In the genomic region with DNA sequence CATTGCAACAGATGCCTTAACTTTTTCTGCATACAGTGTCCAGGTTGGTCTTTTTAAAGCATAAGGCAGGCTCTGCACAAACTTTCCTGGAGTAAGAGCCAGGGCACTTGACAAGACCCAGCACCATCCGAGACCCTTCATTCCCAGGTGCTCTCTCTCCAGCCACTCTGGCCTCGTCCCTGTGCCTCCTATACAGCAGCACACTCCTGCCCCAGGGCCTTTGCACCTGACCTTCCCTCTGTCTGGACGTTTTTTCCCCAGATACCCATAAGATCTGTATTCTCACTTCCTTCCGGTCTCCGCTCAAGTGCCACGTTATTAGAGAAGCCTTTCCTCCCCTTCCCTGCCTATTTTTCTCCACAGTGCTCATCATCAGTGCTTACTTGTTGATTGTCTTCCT, we compare ENCODE assay signal across 24 cellular contexts. TPM values are rescaled to one million over a fixed set of nuclear protein-coding genes. Genes with fewer than 3 reads are reported as not detected.
DNase-seq lines count a peak whose midpoint lies in the region; ATAC-seq, FAIRE-seq and TF ChIP-seq lines count a peak whose summit lies in the region.
"Had no signal": no experiment of that assay in that cellular context is flagged by ENCODE, and none has a peak within 500 bp of the region (broad histone marks: within the 10 kb centered on the region; RNA-seq: fewer than 3 reads in every experiment).

No MANE protein-coding gene starts in this region.

- no peaks in the 10 kb centered on the region for H3K9me3 ChIP-seq in HEK293 (ENCODE audit: control insufficient read depth, insufficient read depth, low read depth, low read length)
- H3K9me3 ChIP-seq in K562 (replicated peaks; ENCODE audit: control insufficient read depth, insufficient read depth, low read depth, low read length), result no peaks in the 10 kb centered on the region
- H3K9me3 ChIP-seq: BE2C, BLaER1, Caco-2 had no signal

- no peak overlapping the region for H2AFZ ChIP-seq in K562 (ENCODE audit: low read depth, low read length)

- no TSS peak for BruUV-seq in K562 (replicated peaks; lab: Mats Ljungman, UMichigan)

- in situ Hi-C loops in K562 (cut with MboI), result no loop called here

- no peak overlapping the region for H3K4me3 ChIP-seq in HEK293 (ENCODE audit: low read depth, low read length)
- no peak overlapping the region for H3K4me3 ChIP-seq in K562
- H3K4me3 ChIP-seq: BLaER1 had no signal

- H3K36me3 Mint-ChIP-seq in natural killer cell (no peaks in the 10 kb centered on the region), immature natural killer cell (peaks cover 9 to 34% (median 30%) of the 10 kb centered on the region in 3 donors)
- no peaks in the 10 kb centered on the region for H3K36me3 Mint-ChIP-seq in natural killer cell treated with Interleukin-12 subunit alpha and Interleukin-12 subunit beta and Interleukin-15 and Interleukin-18, amount 100 ng/mL, for 72 hours

- H3K9me3 Mint-ChIP-seq in natural killer cell (no peaks in the 10 kb centered on the region), immature natural killer cell (no peaks in the 10 kb centered on the region)
- no peaks in the 10 kb centered on the region for H3K9me3 Mint-ChIP-seq in natural killer cell treated with Interleukin-12 subunit alpha and Interleukin-12 subunit beta and Interleukin-15 and Interleukin-18, amount 100 ng/mL, for 72 hours
- H3K9me3 Mint-ChIP-seq: CD4-positive, alpha-beta T cell; CD8-positive, alpha-beta T cell had no signal

- POLR2A ChIA-PET in HEK293 (lab: Yijun Ruan, JAX), result no interaction called here
- POLR2A ChIA-PET in K562 (lab: Yijun Ruan, JAX), result no interaction called here

- no peaks in the 10 kb centered on the region for H3K9me1 ChIP-seq in K562 (ENCODE audit: control insufficient read depth, insufficient read depth, low read length)

- 17% methylated on average over 6 of the region's 6 CpGs for WGBS in K562 (ENCODE audit: insufficient coverage, low coverage, missing lambda C conversion rate)

- peaks cover 7% of the 10 kb centered on the region; the same call in 1 of the 2 replicates for H4K20me1 ChIP-seq in K562 (replicated peaks; ENCODE audit: control insufficient read depth, insufficient read depth, low read length)

- TF ChIP-seq CTCF in natural killer cell (IDR thresholded peaks at IDR 0.05) (no peak), HEK293 (tag by site-specific recombination; IDR thresholded peaks at IDR 0.05) (no peak), K562 (IDR thresholded peaks at IDR 0.05 in 2 of 3, conservative IDR thresholded peaks at IDR 0.05 in 1 of 3; ENCODE audit: insufficient read depth in 2 of 3, low read depth in 1 of 3, low read length in 3 of 3) (no peak)

- H3K36me3 ChIP-seq in HEK293 (ENCODE audit: control insufficient read depth in 2 of 2, insufficient read depth in 1 of 2, low read length in 2 of 2), result no peaks in the 10 kb centered on the region
- no peaks in the 10 kb centered on the region for H3K36me3 ChIP-seq in K562 (ENCODE audit: control insufficient read depth, insufficient read depth, low read length)
- H3K36me3 ChIP-seq: BE2C, BLaER1 had no signal

- intact Hi-C loops in natural killer cell (cut with micrococcal nuclease) (no loop called here), K562 (cut with micrococcal nuclease) (no loop called here)

- peaks cover 6 to 82% of the 10 kb centered on the region in 2 experiments; a peak in 4 of 5 replicates for H3K27me3 ChIP-seq in K562 (ENCODE audit: control insufficient read depth in 2 of 2, insufficient read depth in 2 of 2, low read length in 2 of 2)
- H3K27me3 ChIP-seq: BE2C had no signal

- H3K27ac Mint-ChIP-seq in natural killer cell, result peak overlapping the region; percentile 89 to 90
- H3K27ac Mint-ChIP-seq in natural killer cell treated with Interleukin-12 subunit alpha and Interleukin-12 subunit beta and Interleukin-15 and Interleukin-18, amount 100 ng/mL, for 72 hours, result no peak overlapping the region
- peak overlapping the region; percentile 32 to 89 (median 74) for H3K27ac Mint-ChIP-seq in immature natural killer cell
- H3K27ac Mint-ChIP-seq: CD4-positive, alpha-beta T cell; CD8-positive, alpha-beta T cell had no signal

- DNase-seq in natural killer cell (no peak), K562 (ENCODE audit: extremely low read depth in 1 of 4, low spot score in 3 of 4) (no peak), immature natural killer cell (no peak), NOMO-1 (lab: John Stamatoyannopoulos, UW; ENCODE audit: unreplicated experiment in 2 of 2) (no peak), GM19238 (ENCODE audit: insufficient read length, low spot score) (no peak), frontal cortex (ENCODE audit: low spot score in 2 of 2) (no peak)
- DNase-seq in natural killer cell treated with Interleukin-12 subunit alpha and Interleukin-12 subunit beta and Interleukin-15 and Interleukin-18, amount 100 ng/mL, for 72 hours (ENCODE audit: low spot score), result no peak
- DNase-seq: 8988T; ACHN; BE2C; Caco-2; Calu3; CD4-positive, alpha-beta T cell; CD8-positive, alpha-beta T cell; DMS79 treated with DMSO at 0.1 percent for 48 hours; GF-D8 had no signal

- H3K4me1 Mint-ChIP-seq in natural killer cell (peaks cover 45 to 66% of the 10 kb centered on the region in 2 donors), immature natural killer cell (peaks cover 51 to 60% of the 10 kb centered on the region in 2 donors)
- peaks cover 46 to 49% of the 10 kb centered on the region in 2 donors for H3K4me1 Mint-ChIP-seq in natural killer cell treated with Interleukin-12 subunit alpha and Interleukin-12 subunit beta and Interleukin-15 and Interleukin-18, amount 100 ng/mL, for 72 hours (ENCODE audit: low read depth in 2 of 2)

- no peak overlapping the region for H3K4me2 ChIP-seq in K562 (ENCODE audit: insufficient read depth, low read length)

- H3K4me3 Mint-ChIP-seq in natural killer cell (no peak overlapping the region), immature natural killer cell (peak overlapping the region in 3 of 5 donors; percentile 22 to 84 (median 80))
- no peak overlapping the region for H3K4me3 Mint-ChIP-seq in natural killer cell treated with Interleukin-12 subunit alpha and Interleukin-12 subunit beta and Interleukin-15 and Interleukin-18, amount 100 ng/mL, for 72 hours
- H3K4me3 Mint-ChIP-seq: CD4-positive, alpha-beta T cell; CD8-positive, alpha-beta T cell had no signal

- H3K4me1 ChIP-seq in HEK293 (ENCODE audit: control insufficient read depth, insufficient read depth, low read length) (no peaks in the 10 kb centered on the region), K562 (replicated peaks in 1 of 2; ENCODE audit: control insufficient read depth in 2 of 2, insufficient read depth in 2 of 2, low read length in 2 of 2) (peaks cover 0 to 6% of the 10 kb centered on the region in 2 experiments; a peak in 2 of 5 replicates)
- H3K4me1 ChIP-seq: BE2C, Caco-2 had no signal

- no peak overlapping the region for H3K9ac ChIP-seq in K562 (ENCODE audit: insufficient read depth in 1 of 2, low read depth in 2 of 2, low read length in 2 of 2)
- H3K9ac ChIP-seq: BLaER1 had no signal

- CTCF ChIA-PET in HEK293 (lab: Yijun Ruan, JAX) (no interaction called here), K562 (lab: Yijun Ruan, JAX; ENCODE audit: low intra/inter-chr PET ratio) (no interaction called here)

- FAIRE-seq in K562 (lab: Jason Lieb, UNC) (no peak), frontal cortex (lab: Jason Lieb, UNC) (no peak)
- FAIRE-seq: A204.1, D721Med, G401.6, GM12891, GM19239 had no signal

- TF ChIP-seq EP300 in K562 (IDR thresholded peaks at IDR 0.05; ENCODE audit: low read length), result no peak

- no peak for TF ChIP-seq POLR2A in K562 (conservative IDR thresholded peaks at IDR 0.05)

- no peak for TF ChIP-seq RAD21 in K562 (CRISPR knock-in tag; conservative IDR thresholded peaks at IDR 0.05 in 1 of 2, IDR thresholded peaks at IDR 0.05 in 1 of 2)

- ATAC-seq in natural killer cell, result no peak
- ATAC-seq in natural killer cell treated with Interleukin-12 subunit alpha and Interleukin-12 subunit beta and Interleukin-15 and Interleukin-18, amount 100 ng/mL, for 72 hours, result no peak
- ATAC-seq in K562, result no peak
- ATAC-seq: CD8-positive, alpha-beta T cell had no signal

- H3K79me2 ChIP-seq in K562 (ENCODE audit: control insufficient read depth, insufficient read depth, low read length), result no peaks in the 10 kb centered on the region

- H3K27ac ChIP-seq in HEK293 (ENCODE audit: extremely low read depth, low read depth, low read length) (no peak overlapping the region), K562 (ENCODE audit: extremely low read depth, low read depth, low read length) (no peak overlapping the region)
- H3K27ac ChIP-seq: BLaER1, C4-2B had no signal

- H3K27me3 Mint-ChIP-seq in natural killer cell (ENCODE audit: low read depth in 2 of 2), result no peaks in the 10 kb centered on the region
- no peaks in the 10 kb centered on the region for H3K27me3 Mint-ChIP-seq in natural killer cell treated with Interleukin-12 subunit alpha and Interleukin-12 subunit beta and Interleukin-15 and Interleukin-18, amount 100 ng/mL, for 72 hours
- H3K27me3 Mint-ChIP-seq in immature natural killer cell (ENCODE audit: low read depth in 3 of 3), result peaks cover 0 to 11% (median 2%) of the 10 kb centered on the region in 3 donors
- H3K27me3 Mint-ChIP-seq: CD4-positive, alpha-beta T cell had no signal

RNA-seq across cellular contexts. Expression of gene PYROXD2, which starts 25.6 kb away (rescaled TPM):
- total RNA-seq in natural killer cell (10 to 100 TPM; 20.8 to 28.2 (median 28.0) TPM), K562 (2014; rRNA removed) (0.14 TPM in 1 of 2 replicates, not detected in the other), K562 (2014; rRNA removed; fragmentation: Illumina TruSeq; extraction: Trizol) (0.15 TPM in 1 of 2 replicates, not detected in the other), K562 (2015; rRNA removed; fragmentation: Illumina TruSeq; extraction: Trizol) (0.83 TPM in 1 of 2 replicates, not detected in the other), K562 (2021) (0.58 and 1.0 TPM in 2 replicates), frontal cortex (2.4 TPM)
- 1 to 10 TPM; 6.1 to 7.2 TPM for total RNA-seq in natural killer cell treated with Interleukin-12 subunit alpha and Interleukin-12 subunit beta and Interleukin-15 and Interleukin-18, amount 100 ng/mL, for 72 hours
- total RNA-seq in K562 (2011; cell fraction: chromatin; rRNA removed; ENCODE audit: low replicate concordance), result 1.5 and 7.7 TPM in 2 replicates
- 2.0 and 2.7 TPM in 2 replicates for total RNA-seq in K562 (2011; cell fraction: nucleolus; rRNA removed)
- total RNA-seq in K562 (2011; cell fraction: nucleoplasm; rRNA removed), result 2.6 and 4.7 TPM in 2 replicates
- polyA plus RNA-seq in K562 (2011; rRNA removed) (1.4 and 2.1 TPM in 2 replicates), K562 (2014; fragmentation: Illumina TruSeq; extraction: Trizol) (0.36 TPM in 1 of 2 replicates, not detected in the other), K562 (2014; fragmentation: Nextera tagmentation; extraction: Ambion mirVana) (under 1 TPM; 0.56 to 0.67 TPM), K562 (2014; rRNA removed) (0.09 and 0.64 TPM in 2 replicates), immature natural killer cell (10 to 100 TPM in 2 of 3 donors, 1 to 10 TPM in 1; 8.5 to 21.1 (median 17.3) TPM)
- polyA plus RNA-seq in K562 (2011; cell fraction: cytosol; rRNA removed), result 0.25 and 0.54 TPM in 2 replicates
- 7.7 and 14.3 TPM in 2 replicates for polyA plus RNA-seq in K562 (2011; cell fraction: nucleus; rRNA removed)
- 1.0 and 2.6 TPM in 2 replicates for polyA plus RNA-seq in K562 (2012)
- polyA minus RNA-seq in K562 (2011; rRNA and poly(A)+ RNA removed), result 0.49 and 0.87 TPM in 2 replicates
- polyA minus RNA-seq in K562 (2011; cell fraction: cytosol; rRNA and poly(A)+ RNA removed), result not detected in 2 replicates
- 0.94 and 1.1 TPM in 2 replicates for polyA minus RNA-seq in K562 (2011; cell fraction: nucleus; rRNA and poly(A)+ RNA removed)

RNA-seq across cellular contexts. Expression of gene HPS1, which starts 57.3 kb away (rescaled TPM):
- total RNA-seq in natural killer cell (100 to 1,000 TPM in 2 of 3 donors, 10 to 100 TPM in 1; 92.4 to 103 (median 102) TPM), K562 (2014; rRNA removed) (26.3 and 37.1 TPM in 2 replicates), K562 (2014; rRNA removed; fragmentation: Illumina TruSeq; extraction: Trizol) (16.2 and 18.7 TPM in 2 replicates), K562 (2015; rRNA removed; fragmentation: Illumina TruSeq; extraction: Trizol) (20.8 and 23.2 TPM in 2 replicates), K562 (2021) (43.6 and 45.3 TPM in 2 replicates), frontal cortex (10.2 TPM)
- total RNA-seq in natural killer cell treated with Interleukin-12 subunit alpha and Interleukin-12 subunit beta and Interleukin-15 and Interleukin-18, amount 100 ng/mL, for 72 hours, result 100 to 1,000 TPM in 1 of 2 donors, 10 to 100 TPM in 1; 78.8 to 124 TPM
- total RNA-seq in K562 (2011; cell fraction: chromatin; rRNA removed; ENCODE audit: low replicate concordance), result 66.7 and 154 TPM in 2 replicates
- total RNA-seq in K562 (2011; cell fraction: nucleolus; rRNA removed), result 80.3 and 92.9 TPM in 2 replicates
- 62.7 and 73.1 TPM in 2 replicates for total RNA-seq in K562 (2011; cell fraction: nucleoplasm; rRNA removed)
- polyA plus RNA-seq in K562 (2011; rRNA removed) (36.1 and 53.7 TPM in 2 replicates), K562 (2014; fragmentation: Illumina TruSeq; extraction: Trizol) (31.0 and 35.2 TPM in 2 replicates), K562 (2014; fragmentation: Nextera tagmentation; extraction: Ambion mirVana) (10 to 100 TPM; 18.1 to 23.7 TPM), K562 (2014; rRNA removed) (34.4 and 38.4 TPM in 2 replicates), immature natural killer cell (100 to 1,000 TPM in 1 of 3 donors, 10 to 100 TPM in 2; 72.4 to 110 (median 85.6) TPM)
- 29.6 and 48.7 TPM in 2 replicates for polyA plus RNA-seq in K562 (2011; cell fraction: cytosol; rRNA removed)
- 137 and 184 TPM in 2 replicates for polyA plus RNA-seq in K562 (2011; cell fraction: nucleus; rRNA removed)
- 46.1 and 96.9 TPM in 2 replicates for polyA plus RNA-seq in K562 (2012)
- polyA minus RNA-seq in K562 (2011; rRNA and poly(A)+ RNA removed), result 20.8 and 27.8 TPM in 2 replicates
- polyA minus RNA-seq in K562 (2011; cell fraction: cytosol; rRNA and poly(A)+ RNA removed), result 24.5 and 27.4 TPM in 2 replicates
- 43.5 and 44.1 TPM in 2 replicates for polyA minus RNA-seq in K562 (2011; cell fraction: nucleus; rRNA and poly(A)+ RNA removed)

Comparison
In these comparisons a context has a peak if more than half of its experiments do, and no peak if none do; other contexts are left out.
1. H3K27ac Mint-ChIP-seq: peak in natural killer cell (2 of 2) and immature natural killer cell (6 of 6); none in natural killer cell treated with Interleukin-12 subunit alpha and Interleukin-12 subunit beta and Interleukin-15 and Interleukin-18, amount 100 ng/mL, for 72 hours (0 of 2).
2. H3K4me3 Mint-ChIP-seq: peak in immature natural killer cell (3 of 5); none in natural killer cell (single experiment) and natural killer cell treated with Interleukin-12 subunit alpha and Interleukin-12 subunit beta and Interleukin-15 and Interleukin-18, amount 100 ng/mL, for 72 hours (single experiment).